ENCODE assay signal across 23 cellular contexts in the genomic region with DNA sequence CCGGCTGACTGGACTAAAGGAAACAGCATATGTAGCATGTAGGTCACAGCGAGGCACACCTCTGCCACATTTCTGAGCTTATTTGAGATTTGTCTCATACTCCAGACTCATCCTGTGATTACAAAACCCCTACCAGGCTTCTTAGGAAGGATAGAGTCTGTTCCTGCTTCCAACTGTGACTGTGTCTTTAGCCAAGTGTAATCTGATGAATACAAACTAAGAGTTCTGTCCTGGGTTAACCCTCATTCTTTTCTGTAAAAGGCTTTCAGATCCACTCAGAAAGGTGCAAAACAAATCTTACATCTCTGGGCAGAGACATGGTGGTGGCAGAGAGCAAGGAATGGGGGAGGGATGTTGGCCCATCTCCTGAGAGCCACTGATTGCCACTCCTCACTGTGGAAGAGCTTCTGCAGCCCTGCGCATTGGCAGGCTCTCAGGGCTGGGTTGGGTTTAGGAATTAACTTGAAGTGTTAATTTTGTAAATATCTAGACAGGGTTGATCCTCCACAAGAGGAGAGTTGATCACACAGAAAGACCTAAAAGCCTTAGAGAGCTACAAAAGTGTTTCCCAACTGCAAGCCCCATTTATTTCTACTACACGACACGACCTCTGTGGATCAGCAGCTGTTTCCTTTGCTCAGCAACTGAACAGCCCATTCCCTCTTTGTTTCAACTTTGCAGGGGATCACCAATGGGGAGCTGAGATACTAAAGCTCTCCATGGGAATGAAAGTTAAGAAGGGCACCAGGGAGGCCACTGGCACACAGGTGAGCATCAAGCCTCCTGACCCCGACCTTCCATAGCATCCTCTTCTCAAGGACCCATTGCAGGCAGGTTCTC. TPM values are rescaled to one million over a fixed set of nuclear protein-coding genes. Genes with fewer than 3 reads are reported as not detected.
A peak's percentile ranks its signal among the peaks of the same experiment; 100 is the strongest.
DNase-seq lines count a peak whose midpoint lies in the region; ATAC-seq, FAIRE-seq and TF ChIP-seq lines count a peak whose summit lies in the region.
"Had no signal": no experiment of that assay in that cellular context is flagged by ENCODE, and none has a peak within 500 bp of the region (broad histone marks: within the 10 kb centered on the region; RNA-seq: fewer than 3 reads in every experiment).

No MANE protein-coding gene starts in this region.

- H3K9ac ChIP-seq in BLaER1 treated with 17β-estradiol and CSF1 and Interleukin-3, amounts not matched to agents 10 nM and 100 nM, result no peak overlapping the region

- no peaks in the 10 kb centered on the region for H3K36me3 ChIP-seq in BLaER1 treated with 17β-estradiol and CSF1 and Interleukin-3, amounts not matched to agents 10 nM and 100 nM
- no peaks in the 10 kb centered on the region for H3K36me3 ChIP-seq in psoas muscle (ENCODE audit: insufficient read depth in 1 of 2, low read depth in 1 of 2)
- H3K36me3 ChIP-seq: adrenal gland, Peyer's patch, thoracic aorta had no signal

- TF ChIP-seq CTCF in dorsolateral prefrontal cortex (IDR thresholded peaks at IDR 0.05 in 54 of 56, conservative IDR thresholded peaks at IDR 0.05 in 2 of 56; ENCODE audit: low read depth in 1 of 56, partially characterized antibody in 56 of 56), result no peak
- no peak for TF ChIP-seq CTCF in psoas muscle (IDR thresholded peaks at IDR 0.05)

- peak; percentile 19 to 83 (median 46) for ATAC-seq in psoas muscle
- ATAC-seq: A549; activated CD8-positive, alpha-beta memory T cell treated with anti-CD3 and anti-CD28 coated beads, Interleukin-2, amount 10 ng/mL, durations not matched to agents 7 days and 5 days; GM23338; left lobe of liver; SK-N-SH treated with all-trans-retinoic acid at 6 μM for 48 hours had no signal

- CTCF ChIA-PET in activated CD4-positive, alpha-beta memory T cell treated with anti-CD3 and anti-CD28 coated beads for 36 hours (lab: Charles Lee), result no interaction called here

- peaks cover 0 to 16% (median 0%) of the 10 kb centered on the region in 11 experiments; a peak in 3 of 22 replicates for H3K27me3 ChIP-seq in BLaER1 treated with 17β-estradiol and CSF1 and Interleukin-3, amounts not matched to agents 10 nM and 100 nM
- H3K27me3 ChIP-seq in dorsolateral prefrontal cortex (no peaks in the 10 kb centered on the region), layer of hippocampus (ENCODE audit: control insufficient read depth, insufficient read depth, low read length) (no peaks in the 10 kb centered on the region), psoas muscle (ENCODE audit: insufficient read depth in 3 of 3, low read length in 2 of 3) (no peaks in the 10 kb centered on the region)
- H3K27me3 ChIP-seq: adrenal gland, Peyer's patch had no signal

- no peaks in the 10 kb centered on the region for H4K20me1 ChIP-seq in BLaER1 treated with 17β-estradiol and CSF1 and Interleukin-3, amounts not matched to agents 10 nM and 100 nM

- intact Hi-C loops in dorsolateral prefrontal cortex (cut with DNase I), result no loop called here
- intact Hi-C loops in psoas muscle (cut with DNase I), result no loop called here
- intact Hi-C loops in activated CD4-positive, alpha-beta memory T cell treated with anti-CD3 and anti-CD28 coated beads for 36 hours (cut with micrococcal nuclease), result no loop called here

- FAIRE-seq in H54 (lab: Jason Lieb, UNC), result no peak
- FAIRE-seq: A549 had no signal

- H3K4me1 ChIP-seq in BLaER1 treated with 17β-estradiol and CSF1 and Interleukin-3, amounts not matched to agents 10 nM and 100 nM, result peaks cover 17 to 56% (median 46%) of the 10 kb centered on the region in 10 experiments
- peaks cover 48% of the 10 kb centered on the region for H3K4me1 ChIP-seq in psoas muscle
- H3K4me1 ChIP-seq: A549, adrenal gland, Peyer's patch had no signal

- H3K4me1 Mint-ChIP-seq in activated CD4-positive, alpha-beta memory T cell treated with anti-CD3 and anti-CD28 coated beads for 36 hours (ENCODE audit: low read depth), result peaks cover 6% of the 10 kb centered on the region
- H3K4me1 Mint-ChIP-seq: central memory CD8-positive, alpha-beta T cell had no signal

- peaks cover 0 to 12% (median 7%) of the 10 kb centered on the region in 11 experiments; a peak in 5 of 22 replicates for H3K9me3 ChIP-seq in BLaER1 treated with 17β-estradiol and CSF1 and Interleukin-3, amounts not matched to agents 10 nM and 100 nM (replicated peaks in 1 of 11)
- no peaks in the 10 kb centered on the region for H3K9me3 ChIP-seq in psoas muscle
- H3K9me3 ChIP-seq: A549, adrenal gland, Peyer's patch, thoracic aorta had no signal

- POLR2A ChIA-PET in activated CD4-positive, alpha-beta memory T cell treated with anti-CD3 and anti-CD28 coated beads for 36 hours (lab: Charles Lee), result no interaction called here

- peak overlapping the region in 9 of 11 experiments; percentile 19 to 83 (median 78); a peak in 18 of 22 replicates for H3K4me2 ChIP-seq in BLaER1 treated with 17β-estradiol and CSF1 and Interleukin-3, amounts not matched to agents 10 nM and 100 nM
- H3K4me2 ChIP-seq: A549, GM23338 had no signal

- H3K9me3 Mint-ChIP-seq in activated CD4-positive, alpha-beta memory T cell treated with anti-CD3 and anti-CD28 coated beads for 36 hours, result no peaks in the 10 kb centered on the region
- H3K9me3 Mint-ChIP-seq: CD4-positive, alpha-beta memory T cell; central memory CD8-positive, alpha-beta T cell; GM23338 had no signal

- no peaks in the 10 kb centered on the region for H3K36me3 Mint-ChIP-seq in activated CD4-positive, alpha-beta memory T cell treated with anti-CD3 and anti-CD28 coated beads for 36 hours
- H3K36me3 Mint-ChIP-seq: activated CD8-positive, alpha-beta memory T cell treated with anti-CD3 and anti-CD28 coated beads, Interleukin-2, amount 10 ng/mL, durations not matched to agents 7 days and 5 days; CD4-positive, alpha-beta memory T cell had no signal

- H3K4me3 ChIP-seq in BLaER1 treated with 17β-estradiol and CSF1 and Interleukin-3, amounts not matched to agents 10 nM and 100 nM, result no peak overlapping the region
- peak overlapping the region in 2 of 59 donors; percentile 8 to 15 for H3K4me3 ChIP-seq in dorsolateral prefrontal cortex
- no peak overlapping the region for H3K4me3 ChIP-seq in psoas muscle
- H3K4me3 ChIP-seq: A549, adrenal gland, GM23338, Peyer's patch, thoracic aorta had no signal

- no peak for TF ChIP-seq POLR2A in H54 (IDR thresholded peaks at IDR 0.05; ENCODE audit: low read depth, low read length)

- H3K4me3 Mint-ChIP-seq in activated CD4-positive, alpha-beta memory T cell treated with anti-CD3 and anti-CD28 coated beads for 36 hours, result no peak overlapping the region
- H3K4me3 Mint-ChIP-seq: activated CD8-positive, alpha-beta memory T cell treated with anti-CD3 and anti-CD28 coated beads, Interleukin-2, amount 10 ng/mL, durations not matched to agents 7 days and 5 days; CD4-positive, alpha-beta memory T cell; central memory CD8-positive, alpha-beta T cell; GM23338 had no signal

- no peak overlapping the region for H3K27ac Mint-ChIP-seq in activated CD4-positive, alpha-beta memory T cell treated with anti-CD3 and anti-CD28 coated beads for 36 hours
- H3K27ac Mint-ChIP-seq: activated CD8-positive, alpha-beta memory T cell treated with anti-CD3 and anti-CD28 coated beads, Interleukin-2, amount 10 ng/mL, durations not matched to agents 7 days and 5 days; GM23338 had no signal

- H3K27ac ChIP-seq in BLaER1 treated with 17β-estradiol and CSF1 and Interleukin-3, amounts not matched to agents 10 nM and 100 nM, result no peak overlapping the region
- H3K27ac ChIP-seq in dorsolateral prefrontal cortex (peak overlapping the region in 43 of 59 donors; percentile 4 to 78 (median 46)), layer of hippocampus (ENCODE audit: low read depth, low read length) (peak overlapping the region; percentile 42), psoas muscle (peak overlapping the region; percentile 36)
- H3K27ac ChIP-seq: A549, thoracic aorta had no signal

- 31 to 47% (median 37%) methylated on average over 6 of the region's 6 CpGs for WGBS in psoas muscle, 3 donors

- peak in 1 of 10 donors; percentile 36 for DNase-seq in dorsolateral prefrontal cortex
- no peak for DNase-seq in psoas muscle
- DNase-seq in GF-D8 (lab: John Stamatoyannopoulos, UW), result no peak
- DNase-seq in H54 (ENCODE audit: insufficient read length, low spot score), result no peak
- DNase-seq in activated CD4-positive, alpha-beta memory T cell treated with anti-CD3 and anti-CD28 coated beads for 36 hours, result no peak
- no peak for DNase-seq in NCI-H69 (lab: John Stamatoyannopoulos, UW)
- DNase-seq: activated CD4-positive, alpha-beta T cell treated with anti-CD3 and anti-CD28 coated beads for 1 hour; activated CD8-positive, alpha-beta memory T cell treated with anti-CD3 and anti-CD28 coated beads, Interleukin-2, amount 10 ng/mL, durations not matched to agents 7 days and 5 days; activated effector memory CD4-positive, alpha-beta T cell treated with Interleukin-2 at 50 U/mL for 16 hours; adrenal gland; CD4-positive, alpha-beta memory T cell; foreskin melanocyte; NCI-H1436; Peyer's patch; stimulated activated CD4-positive, alpha-beta T cell treated with anti-CD3 and anti-CD28 coated beads, Interleukin-12 subunit alpha, Interleukin-12 subunit beta, amount 100 ng/mL, for 4 hours had no signal

- H3K27me3 Mint-ChIP-seq in activated CD4-positive, alpha-beta memory T cell treated with anti-CD3 and anti-CD28 coated beads for 36 hours, result no peaks in the 10 kb centered on the region

RNA-seq across cellular contexts. Expression of a gene that starts 23.7 kb away (rescaled TPM):
- total RNA-seq in dorsolateral prefrontal cortex (100 to 1,000 TPM; 567 to 884 (median 665) TPM), psoas muscle (100 to 1,000 TPM in 1 of 4 donors, 10 to 100 TPM in 3; 87.8 to 180 (median 96.2) TPM)
- 10 to 100 TPM; 22.9 to 56.1 (median 32.9) TPM for polyA plus RNA-seq in psoas muscle
- 10 to 100 TPM; 67.5 to 68.1 TPM for total RNA-seq in activated CD4-positive, alpha-beta memory T cell treated with anti-CD3 and anti-CD28 coated beads for 36 hours

Comparison
In these comparisons a context has a peak if more than half of its experiments do, and no peak if none do; other contexts are left out.
1. H3K27ac ChIP-seq: peak in dorsolateral prefrontal cortex (43 of 59), layer of hippocampus (single experiment) and psoas muscle (single experiment); none in BLaER1 treated with 17β-estradiol and CSF1 and Interleukin-3, amounts not matched to agents 10 nM and 100 nM (0 of 11).